ENCODE assay signal across 17 cellular contexts in the genomic region with DNA sequence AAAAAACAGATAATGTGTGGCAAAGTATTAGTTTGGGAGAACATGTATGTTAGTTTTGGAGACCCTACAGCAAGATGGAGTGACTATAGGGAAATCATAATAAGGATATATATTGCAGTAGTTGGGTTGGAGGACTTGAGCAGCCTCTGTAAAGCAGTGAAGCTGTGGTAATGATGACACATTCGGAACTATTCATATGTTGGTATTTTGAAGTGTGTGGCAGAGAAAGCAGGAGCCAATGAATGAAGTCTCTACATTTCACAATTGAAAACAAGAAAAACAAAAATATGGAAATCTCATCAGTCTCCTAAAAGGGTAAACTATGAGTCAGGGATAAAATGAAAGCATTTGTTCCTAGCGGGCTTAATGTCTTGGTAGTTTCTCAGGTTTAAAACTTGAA.
A peak's percentile ranks its signal among the peaks of the same experiment; 100 is the strongest.
DNase-seq lines count a peak whose midpoint lies in the region; ATAC-seq and TF ChIP-seq lines count a peak whose summit lies in the region.
"Had no signal": no experiment of that assay in that cellular context is flagged by ENCODE, and none has a peak within 500 bp of the region (broad histone marks: within the 10 kb centered on the region; RNA-seq: fewer than 3 reads in every experiment).

No MANE protein-coding gene starts in this region.

- TF ChIP-seq CTCF in IMR-90 (conservative IDR thresholded peaks at IDR 0.05; ENCODE audit: low read depth, low read length) (no peak), brain microvascular endothelial cell (IDR thresholded peaks at IDR 0.05; ENCODE audit: low read depth, low read length, missing control alignments) (no peak)

- no peak overlapping the region for H2AFZ ChIP-seq in IMR-90 (replicated peaks; ENCODE audit: low read length, poor library complexity)

- no peak overlapping the region for H3K4me3 ChIP-seq in IMR-90 (ENCODE audit: insufficient read depth, low read depth, low read length)
- H3K4me3 ChIP-seq in brain microvascular endothelial cell (ENCODE audit: low read depth, low read length): no peak overlapping the region
- H3K4me3 ChIP-seq: Peyer's patch, vagina had no signal

- no peak overlapping the region for H3K56ac ChIP-seq in IMR-90 (ENCODE audit: extremely low read depth, insufficient read depth, low read length)

- peak overlapping the region; percentile 92 for H2BK5ac ChIP-seq in IMR-90 (ENCODE audit: low read depth, low read length, poor library complexity, severe bottlenecking)

- H3K14ac ChIP-seq in IMR-90 (replicated peaks; ENCODE audit: low read depth, low read length): no peak overlapping the region

- no peak overlapping the region; the same call in 1 of the 2 replicates for H4K5ac ChIP-seq in IMR-90 (ENCODE audit: low read depth, low read length)

- H3K27ac ChIP-seq in IMR-90 (ENCODE audit: insufficient read depth, low read length) (no peak overlapping the region), brain microvascular endothelial cell (peak overlapping the region; percentile 63)
- H3K27ac ChIP-seq: Peyer's patch, vagina had no signal

- H3K9me3 Mint-ChIP-seq in T-helper 2 cell treated with Interferon-gamma antibody and Interleukin-4, amounts not matched to agents 5 μg/mL and 100 μg/mL, for 36 hours: no peaks in the 10 kb centered on the region

- no peak for TF ChIP-seq POLR2A in IMR-90 (IDR thresholded peaks at IDR 0.05; ENCODE audit: low read depth, low read length)

- H3K36me3 Mint-ChIP-seq in T-helper 2 cell treated with Interferon-gamma antibody and Interleukin-4, amounts not matched to agents 5 μg/mL and 100 μg/mL, for 36 hours (ENCODE audit: low read depth): no peaks in the 10 kb centered on the region
- H3K36me3 Mint-ChIP-seq: activated CD4-positive, alpha-beta memory T cell treated with anti-CD3 and anti-CD28 coated beads for 36 hours; activated naive CD8-positive, alpha-beta T cell; natural killer cell treated with Interleukin-12 subunit alpha and Interleukin-12 subunit beta and Interleukin-15 and Interleukin-18, amount 100 ng/mL, for 72 hours had no signal

- no peak overlapping the region for H3K9ac ChIP-seq in IMR-90 (ENCODE audit: low read depth, low read length)

- no peak overlapping the region for H2AK9ac ChIP-seq in IMR-90 (replicated peaks; ENCODE audit: low read depth, low read length, poor library complexity)

- no peaks in the 10 kb centered on the region for H3K4me1 Mint-ChIP-seq in T-helper 2 cell treated with Interferon-gamma antibody and Interleukin-4, amounts not matched to agents 5 μg/mL and 100 μg/mL, for 36 hours (ENCODE audit: low read depth)

- H3K4me3 Mint-ChIP-seq in T-helper 2 cell treated with Interferon-gamma antibody and Interleukin-4, amounts not matched to agents 5 μg/mL and 100 μg/mL, for 36 hours: no peak overlapping the region
- H3K4me3 Mint-ChIP-seq: activated CD4-positive, alpha-beta memory T cell treated with anti-CD3 and anti-CD28 coated beads for 36 hours; activated naive CD8-positive, alpha-beta T cell; natural killer cell treated with Interleukin-12 subunit alpha and Interleukin-12 subunit beta and Interleukin-15 and Interleukin-18, amount 100 ng/mL, for 72 hours had no signal

- no peaks in the 10 kb centered on the region for H3K27me3 Mint-ChIP-seq in T-helper 2 cell treated with Interferon-gamma antibody and Interleukin-4, amounts not matched to agents 5 μg/mL and 100 μg/mL, for 36 hours (ENCODE audit: low read depth)
- H3K27me3 Mint-ChIP-seq: activated CD4-positive, alpha-beta memory T cell treated with anti-CD3 and anti-CD28 coated beads for 36 hours; activated naive CD8-positive, alpha-beta T cell; natural killer cell treated with Interleukin-12 subunit alpha and Interleukin-12 subunit beta and Interleukin-15 and Interleukin-18, amount 100 ng/mL, for 72 hours had no signal

- CTCF ChIA-PET in IMR-90 (lab: Yijun Ruan, JAX): interaction anchor here (1.3 kb wide), 1 partner anchor 9 kb away, joined by 3 read pairs; no protein-coding TSS in a partner anchor

- H3K27me3 ChIP-seq in IMR-90 (ENCODE audit: control insufficient read depth, insufficient read depth, low read length): no peaks in the 10 kb centered on the region
- H3K27me3 ChIP-seq in brain microvascular endothelial cell (replicated peaks): no peaks in the 10 kb centered on the region
- H3K27me3 ChIP-seq: Peyer's patch, vagina had no signal

- no peak overlapping the region for H2AK5ac ChIP-seq in IMR-90 (ENCODE audit: low read depth, low read length)

- H4K20me1 ChIP-seq in IMR-90 (ENCODE audit: insufficient read depth, low read length): no peaks in the 10 kb centered on the region

- WGBS in IMR-90 (ENCODE audit: extremely low coverage in 2 of 2, insufficient read length in 1 of 2), 2 experiments: no CpG with 5 or more reads among the region's 2 CpGs

- peaks cover 2% of the 10 kb centered on the region; the same call in 1 of the 2 replicates for H3K4me1 ChIP-seq in IMR-90 (ENCODE audit: control insufficient read depth, insufficient read depth, low read length)
- H3K4me1 ChIP-seq: Peyer's patch, vagina had no signal

- no peak overlapping the region for H4K91ac ChIP-seq in IMR-90 (ENCODE audit: insufficient read depth, low read depth, low read length)

- DNase-seq in AG20443 (ENCODE audit: low spot score) (peak; percentile 34), IMR-90 (peak; percentile 70), brain microvascular endothelial cell (peak; percentile 71), kidney tubule cell (ENCODE audit: low spot score) (peak; percentile 2), GM19240 (ENCODE audit: insufficient read length, low spot score) (no peak)
- DNase-seq in T-helper 2 cell treated with Interferon-gamma antibody and Interleukin-4, amounts not matched to agents 5 μg/mL and 100 μg/mL, for 36 hours (ENCODE audit: low spot score): no peak
- DNase-seq: activated CD4-positive, alpha-beta memory T cell treated with anti-CD3 and anti-CD28 coated beads for 36 hours; activated T-cell treated with anti-CD3 and anti-CD28 coated beads, Interleukin-2, amount 50 U/mL, for 48 hours; Calu3; NCI-H1048; Peyer's patch; SW 1271 had no signal

- in situ Hi-C loops in IMR-90 (cut with MboI; ENCODE audit: low sequenced_read_pairs): no loop called here
- in situ Hi-C loops in brain microvascular endothelial cell (cut with HindIII; ENCODE audit: low pct_ligation_motif_present, low sequenced_read_pairs): no loop called here

- TF ChIP-seq RAD21 in IMR-90 (IDR thresholded peaks at IDR 0.05; ENCODE audit: low read length): no peak

- BruUV-seq in IMR-90 (replicated peaks; lab: Mats Ljungman, UMichigan): no TSS peak

- POLR2A ChIA-PET in IMR-90 (lab: Charles Lee; ENCODE audit: unreplicated experiment): no interaction called here

- H3K36me3 ChIP-seq in IMR-90 (ENCODE audit: control insufficient read depth, insufficient read depth, low read length): no peaks in the 10 kb centered on the region
- no peaks in the 10 kb centered on the region for H3K36me3 ChIP-seq in brain microvascular endothelial cell (replicated peaks)
- H3K36me3 ChIP-seq: Peyer's patch, vagina had no signal

- ATAC-seq in IMR-90 (ENCODE audit: low read depth): peak; percentile 85
- no peak for ATAC-seq in HG03175 (IDR thresholded peaks at IDR 0.05; ENCODE audit: unreplicated experiment)
- ATAC-seq in GM21737 (IDR thresholded peaks at IDR 0.05; ENCODE audit: unreplicated experiment): no peak
- ATAC-seq: natural killer cell treated with Interleukin-12 subunit alpha and Interleukin-12 subunit beta and Interleukin-15 and Interleukin-18, amount 100 ng/mL, for 72 hours had no signal

- no peak overlapping the region for H3K4me2 ChIP-seq in IMR-90 (ENCODE audit: low read depth, low read length)

- H3K4ac ChIP-seq in IMR-90 (ENCODE audit: low read depth, low read length): no peak overlapping the region; the same call in 1 of the 2 replicates

- no peaks in the 10 kb centered on the region for H3K9me3 ChIP-seq in IMR-90 (ENCODE audit: control insufficient read depth, insufficient read depth, low read length)
- H3K9me3 ChIP-seq: Peyer's patch, vagina had no signal

- H3K27ac Mint-ChIP-seq in T-helper 2 cell treated with Interferon-gamma antibody and Interleukin-4, amounts not matched to agents 5 μg/mL and 100 μg/mL, for 36 hours: no peak overlapping the region
- H3K27ac Mint-ChIP-seq: activated CD4-positive, alpha-beta memory T cell treated with anti-CD3 and anti-CD28 coated beads for 36 hours; activated naive CD8-positive, alpha-beta T cell; natural killer cell treated with Interleukin-12 subunit alpha and Interleukin-12 subunit beta and Interleukin-15 and Interleukin-18, amount 100 ng/mL, for 72 hours had no signal

- dilution Hi-C loops in IMR-90 (cut with HindIII; ENCODE audit: low sequenced_read_pairs, unreplicated experiment): no loop called here

- intact Hi-C loops in IMR-90 (cut with micrococcal nuclease): loop anchor here (5.0 kb wide), 1 partner anchor 155 kb away; no protein-coding TSS in a partner anchor

- 0 out of 2 replicates have a peak overlapping the region, but pooled peaks have one; percentile 3 for H2BK20ac ChIP-seq in IMR-90 (ENCODE audit: low read depth, low read length)

- H3K9me1 ChIP-seq in IMR-90 (ENCODE audit: insufficient read depth, low read length): no peaks in the 10 kb centered on the region

- H3K23ac ChIP-seq in IMR-90 (ENCODE audit: low read depth, low read length): no peak overlapping the region

- H2BK120ac ChIP-seq in IMR-90 (ENCODE audit: low read depth, low read length): no peak overlapping the region

- H4K8ac ChIP-seq in IMR-90 (ENCODE audit: low read depth in 2 of 2, low read length in 2 of 2): no peak overlapping the region

- H3K79me1 ChIP-seq in IMR-90 (ENCODE audit: low read depth in 1 of 2, low read length in 2 of 2): no peaks in the 10 kb centered on the region

- H3K18ac ChIP-seq in IMR-90 (ENCODE audit: low read depth, low read length): no peak overlapping the region; the same call in 1 of the 2 replicates

- H2BK15ac ChIP-seq in IMR-90 (ENCODE audit: low read depth, low read length): no peak overlapping the region

TF ChIP-seq in IMR-90, 13 proteins besides CTCF, POLR2A, EP300 and RAD21:
- TF ChIP-seq CEBPB (IDR thresholded peaks at IDR 0.05; ENCODE audit: low read depth, low read length) (peak; percentile 69), SMC3 (IDR thresholded peaks at IDR 0.05; ENCODE audit: low read depth, low read length) (no peak)

Comparison
In these comparisons a context has a peak if more than half of its experiments do, and no peak if none do; other contexts are left out.
1. DNase-seq: peak in AG20443 (single experiment), IMR-90 (single experiment), brain microvascular endothelial cell (single experiment) and kidney tubule cell (single experiment); none in GM19240 (single experiment) and T-helper 2 cell treated with Interferon-gamma antibody and Interleukin-4, amounts not matched to agents 5 μg/mL and 100 μg/mL, for 36 hours (single experiment).